Comparison of ENCODE assay signal across 9 cellular contexts in the genomic region with DNA sequence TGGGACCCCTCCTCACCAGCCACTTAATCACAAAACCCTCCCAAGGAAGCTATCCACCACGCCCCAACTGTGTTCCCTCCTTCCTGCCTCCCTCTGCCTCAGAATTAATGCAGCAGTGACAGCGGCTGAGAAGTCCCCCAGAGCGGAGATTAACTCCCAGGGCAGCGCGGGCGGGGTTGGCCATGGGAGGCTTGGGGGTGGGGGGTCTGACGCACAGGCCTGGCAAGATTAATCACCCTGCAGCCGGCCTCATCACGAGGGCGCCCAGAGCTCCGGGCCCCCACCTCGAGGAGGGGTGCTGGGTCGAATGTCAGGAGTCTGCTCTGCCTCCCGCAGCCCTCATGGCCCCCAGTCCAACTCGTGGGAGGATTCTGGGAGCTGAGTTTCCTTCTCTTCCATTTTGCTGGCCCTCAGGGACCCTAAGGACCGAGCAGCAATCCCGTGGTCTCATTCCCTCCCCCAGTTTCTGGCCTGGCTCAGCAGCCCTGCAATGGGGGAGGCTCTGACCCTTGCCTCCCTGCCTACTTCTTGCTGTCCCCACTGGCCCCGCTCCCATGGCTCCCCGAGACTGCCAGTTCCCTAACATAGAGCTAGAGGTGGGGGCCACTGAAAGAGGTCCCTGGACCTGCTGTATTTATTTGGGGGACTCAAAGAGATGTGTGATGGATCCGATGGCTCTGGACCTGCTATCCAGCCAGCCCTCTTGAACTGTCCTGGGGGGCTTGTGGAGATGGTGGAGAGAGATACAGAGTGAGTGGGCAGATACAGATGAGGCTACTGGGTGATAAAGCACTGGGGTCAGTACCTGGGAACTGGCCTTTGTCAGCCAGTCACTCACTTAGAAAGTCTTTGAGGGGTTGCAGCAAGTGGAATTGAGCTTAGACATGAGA. TPM values are rescaled to one million over a fixed set of nuclear protein-coding genes. Genes with fewer than 3 reads are reported as not detected.
DNase-seq lines count a peak whose midpoint lies in the region; ATAC-seq and TF ChIP-seq lines count a peak whose summit lies in the region.
"Had no signal": no experiment of that assay in that cellular context is flagged by ENCODE, and none has a peak within 500 bp of the region (broad histone marks: within the 10 kb centered on the region; RNA-seq: fewer than 3 reads in every experiment).

No MANE protein-coding gene starts in this region.

- H3K9me3 ChIP-seq in colonic mucosa, result no peaks in the 10 kb centered on the region
- H3K9me3 ChIP-seq in mucosa of descending colon, result no peaks in the 10 kb centered on the region

- no peak overlapping the region for H3K27ac ChIP-seq in colonic mucosa
- H3K27ac ChIP-seq: C4-2B had no signal

- intact Hi-C loops in colonic mucosa (cut with DNase I) (loop anchor here (5.0 kb wide), 1 partner anchor 77 kb away; no protein-coding TSS in a partner anchor), mucosa of descending colon (cut with DNase I, micrococcal nuclease) (loop anchor here (5.0 to 10.0 kb wide), 2 partner anchors 56 to 58 kb away; no protein-coding TSS in a partner anchor)

- H3K4me1 ChIP-seq in colonic mucosa, result peaks cover 8% of the 10 kb centered on the region
- peaks cover 11% of the 10 kb centered on the region for H3K4me1 ChIP-seq in mucosa of descending colon (ENCODE audit: low read depth)

- H3K4me3 ChIP-seq in colonic mucosa, result no peak overlapping the region
- H3K4me3 ChIP-seq in mucosa of descending colon, result no peak overlapping the region

- TF ChIP-seq CTCF in colonic mucosa (IDR thresholded peaks at IDR 0.05) (peak; percentile 7), mucosa of descending colon (IDR thresholded peaks at IDR 0.05) (no peak)

- DNase-seq in A172 (ENCODE audit: low spot score) (peak; percentile 88), LHCN-M2 (ENCODE audit: low read depth) (peak; percentile 55), colonic mucosa (peak; percentile 41), mucosa of descending colon (no peak), NCI-H345 treated with DMSO at 0.1 percent for 48 hours (lab: John Stamatoyannopoulos, UW; ENCODE audit: unreplicated experiment) (no peak), GM19240 (ENCODE audit: insufficient read length, low spot score) (no peak)

- no peak overlapping the region for H3K9ac ChIP-seq in colonic mucosa (ENCODE audit: low read depth in 2 of 2, low read length in 2 of 2)

- H3K27me3 ChIP-seq in colonic mucosa, result no peaks in the 10 kb centered on the region

- H3K36me3 ChIP-seq in colonic mucosa, result no peaks in the 10 kb centered on the region
- no peaks in the 10 kb centered on the region for H3K36me3 ChIP-seq in mucosa of descending colon (ENCODE audit: low read depth)

- ATAC-seq in mucosa of descending colon, result peak; percentile 3
- no peak for ATAC-seq in HG03342 (IDR thresholded peaks at IDR 0.05; ENCODE audit: unreplicated experiment)
- ATAC-seq in GM19023 (IDR thresholded peaks at IDR 0.05; ENCODE audit: unreplicated experiment), result no peak

RNA-seq across cellular contexts. Expression of gene CXXC5, which starts 42.5 kb away (rescaled TPM):
- 162 and 189 TPM in 2 replicates for total RNA-seq in A172 (2014; rRNA removed; shearing (Covaris generic))
- total RNA-seq in LHCN-M2 (2014; rRNA removed), result 240 and 264 TPM in 2 replicates
- 111 TPM for polyA plus RNA-seq in LHCN-M2 (2012)
- 10 to 100 TPM; 32.3 to 40.4 TPM for total RNA-seq in colonic mucosa
- 10 to 100 TPM; 28.1 to 31.0 (median 28.3) TPM for total RNA-seq in mucosa of descending colon

Comparison
In these comparisons a context has a peak if more than half of its experiments do, and no peak if none do; other contexts are left out.
1. DNase-seq: peak in A172 (single experiment), LHCN-M2 (single experiment) and colonic mucosa (single experiment); none in mucosa of descending colon (0 of 3), NCI-H345 treated with DMSO at 0.1 percent for 48 hours (single experiment) and GM19240 (single experiment).